In genomic region chr11:101195294-101195693, GRCh38 we compare ENCODE assay signal across 26 cellular contexts.
"Had no signal": no experiment of that assay in that cellular context is flagged by ENCODE, and none has a peak within 500 bp of the region (broad histone marks: within the 10 kb centered on the region; RNA-seq: fewer than 3 reads in every experiment).

No MANE protein-coding gene starts in this region.

- H3K4me3 ChIP-seq: pancreas, prostate gland, right lobe of liver, sigmoid colon, stomach, thoracic aorta, thyroid gland, tibial nerve, upper lobe of left lung, vagina had no signal

- ATAC-seq: naive thymus-derived CD8-positive, alpha-beta T cell; natural killer cell treated with Interleukin-12 subunit alpha and Interleukin-12 subunit beta and Interleukin-15 and Interleukin-18, amount 100 ng/mL, for 72 hours; pancreas; right cardiac atrium; right lobe of liver; stimulated activated effector memory CD8-positive, alpha-beta T cell treated with anti-CD3 and anti-CD28 coated beads, Interleukin-12 subunit alpha, Interleukin-12 subunit beta, amount 100 ng/mL, for 72 hours; stimulated activated naive B cell treated with anti-CD40 and anti-IgM and Interleukin-4, amounts not matched to agents 10 μg/mL and 1 μg/mL and 100 μg/mL, for 72 hours had no signal

- DNase-seq: naive thymus-derived CD8-positive, alpha-beta T cell; nephron progenitor cell; nucleus accumbens; pancreas; right cardiac atrium; right lobe of liver; sigmoid colon; small intestine; stimulated activated CD4-positive, alpha-beta T cell treated with anti-CD3 and anti-CD28 coated beads, Interleukin-15, amount 100 ng/mL, for 24 hours; stimulated activated CD4-positive, alpha-beta T cell treated with anti-CD3 and anti-CD28 coated beads, Interleukin-2, amount 100 ng/mL, for 24 hours; stimulated activated CD4-positive, alpha-beta T cell treated with anti-CD3 and anti-CD28 coated beads, Interleukin-2, amount 100 ng/mL, for 48 hours; stimulated activated CD4-positive, alpha-beta T cell treated with anti-CD3 and anti-CD28 coated beads, Interleukin-4, amount 100 ng/mL, for 24 hours; stimulated activated naive B cell treated with anti-CD40 and anti-IgM and Interleukin-4, amounts not matched to agents 10 μg/mL and 1 μg/mL and 100 μg/mL, for 72 hours; stimulated activated naive CD4-positive, alpha-beta T cell treated with Interleukin-2 at 50 U/mL for 16 hours; stomach; thyroid gland; trophoblast cell; upper lobe of left lung had no signal

- H3K36me3 ChIP-seq: neutrophil, pancreas, prostate gland, right lobe of liver, sigmoid colon, stomach, thoracic aorta, thyroid gland, tibial nerve, upper lobe of left lung, vagina had no signal

- H3K9me3 ChIP-seq: neutrophil, pancreas, prostate gland, right lobe of liver, sigmoid colon, stomach, thoracic aorta, thyroid gland, tibial nerve, upper lobe of left lung, vagina had no signal

- H3K4me1 ChIP-seq: pancreas, prostate gland, right lobe of liver, sigmoid colon, stomach, thyroid gland, tibial nerve, upper lobe of left lung, vagina had no signal

- FAIRE-seq: pancreas, small intestine, urothelium cell line had no signal
